In the genomic region with DNA sequence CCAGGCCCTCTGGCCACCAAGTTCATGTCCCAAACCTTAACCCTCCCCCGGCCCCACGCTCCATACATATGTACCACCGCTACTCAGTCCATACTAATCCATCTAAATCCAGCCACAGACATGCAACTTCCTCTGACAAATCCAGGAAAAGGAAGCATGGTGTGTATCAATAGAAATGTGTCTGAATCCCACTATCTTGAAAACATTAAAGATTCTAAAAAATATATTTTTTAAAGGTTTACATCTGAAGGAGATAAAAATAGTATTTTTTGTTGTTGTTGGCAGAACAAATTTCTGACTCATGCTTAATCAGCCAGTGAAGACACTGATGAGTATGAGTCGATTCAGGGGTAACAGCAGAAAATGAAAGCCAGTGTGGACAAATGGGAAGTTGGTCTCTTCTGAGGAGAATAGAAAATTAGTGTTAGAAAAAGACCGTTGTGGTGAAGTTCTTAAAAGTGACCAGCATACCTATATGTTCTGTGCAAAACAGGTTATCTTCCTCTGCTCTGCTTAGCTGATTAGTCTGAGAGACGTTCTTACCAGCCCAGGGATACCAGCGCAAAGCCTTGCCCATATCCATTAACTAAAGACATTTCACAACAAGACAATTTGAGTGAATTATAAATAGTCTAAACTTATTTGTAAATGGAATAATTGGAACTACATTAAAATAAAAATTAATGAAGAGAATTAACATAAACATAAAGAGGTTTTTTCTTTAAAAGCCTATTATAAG, we compare ENCODE assay signal across 10 cellular contexts.
DNase-seq lines count a peak whose midpoint lies in the region; ATAC-seq and TF ChIP-seq lines count a peak whose summit lies in the region.
"Had no signal": no experiment of that assay in that cellular context is flagged by ENCODE, and none has a peak within 500 bp of the region (broad histone marks: within the 10 kb centered on the region; RNA-seq: fewer than 3 reads in every experiment).

No MANE protein-coding gene starts in this region.

- no peaks in the 10 kb centered on the region for H3K79me2 ChIP-seq in HCT116 (ENCODE audit: insufficient read depth, low read length)

- DNase-seq in HCT116 (ENCODE audit: low read depth, low spot score) (no peak), RWPE1 (ENCODE audit: low spot score) (peak; percentile 56), fibroblast of gingiva (ENCODE audit: low read depth) (peak; percentile 64), sciatic nerve (ENCODE audit: low spot score) (no peak), esophagus squamous epithelium (lab: John Stamatoyannopoulos, UW) (no peak), KBM-7 (no peak)
- DNase-seq: NCI-H2081, T-helper 1 cell had no signal

- H3K27me3 ChIP-seq in HCT116 (ENCODE audit: insufficient read depth, low read length) (no peaks in the 10 kb centered on the region), esophagus squamous epithelium (no peaks in the 10 kb centered on the region)
- H3K27me3 ChIP-seq: neural progenitor cell had no signal

- no peak for TF ChIP-seq CTCF in HCT116 (IDR thresholded peaks at IDR 0.05 in 2 of 3, conservative IDR thresholded peaks at IDR 0.05 in 1 of 3; ENCODE audit: borderline replicate concordance in 1 of 3, insufficient read depth in 1 of 3, low read depth in 2 of 3, low read length in 2 of 3)
- TF ChIP-seq CTCF in RWPE1 (conservative IDR thresholded peaks at IDR 0.05; ENCODE audit: low read depth): no peak
- TF ChIP-seq CTCF in esophagus squamous epithelium (IDR thresholded peaks at IDR 0.05): no peak

- POLR2A ChIA-PET in HCT116 (lab: Charles Lee) (no interaction called here), RWPE1 (lab: Yijun Ruan, JAX; ENCODE audit: low non-redundant PET) (no interaction called here)

- intact Hi-C loops in HCT116 (cut with micrococcal nuclease) (no loop called here), sciatic nerve (cut with DNase I) (no loop called here), esophagus squamous epithelium (cut with DNase I) (no loop called here)

- H3K9ac ChIP-seq in HCT116 (ENCODE audit: low read length): no peak overlapping the region
- H3K9ac ChIP-seq: neural progenitor cell had no signal

- CTCF ChIA-PET in HCT116 (lab: Charles Lee): no interaction called here
- CTCF ChIA-PET in RWPE1 (lab: Yijun Ruan, JAX): no interaction called here

- H3K4me3 ChIP-seq in HCT116 (replicated peaks in 1 of 2; ENCODE audit: low read depth in 1 of 2, low read length in 2 of 2): no peak overlapping the region
- H3K4me3 ChIP-seq in esophagus squamous epithelium: no peak overlapping the region
- H3K4me3 ChIP-seq: neural progenitor cell had no signal

- no peak for TF ChIP-seq POLR2A in HCT116 (IDR thresholded peaks at IDR 0.05; ENCODE audit: borderline replicate concordance, extremely low read depth, insufficient read depth, insufficient read length)
- no peak for TF ChIP-seq POLR2A in esophagus squamous epithelium (IDR thresholded peaks at IDR 0.05)

- no TSS peak for BruUV-seq in HCT116 (replicated peaks; lab: Mats Ljungman, UMichigan)

- RAD21 ChIA-PET in HCT116 (lab: Charles Lee; ENCODE audit: low non-redundant PET in 1 of 2, low total read pairs in 2 of 2, uncharacterized antibody in 2 of 2, unreplicated experiment in 2 of 2): no interaction called here

- H3K4me2 ChIP-seq in HCT116 (ENCODE audit: low read length): peak overlapping the region; percentile 52
- H3K4me2 ChIP-seq: neural progenitor cell had no signal

- H3K9me3 ChIP-seq in HCT116 (ENCODE audit: control insufficient read depth in 1 of 2, insufficient read depth in 1 of 2, low read depth in 1 of 2, low read length in 2 of 2) (no peaks in the 10 kb centered on the region), esophagus squamous epithelium (no peaks in the 10 kb centered on the region)

- H3K9me2 ChIP-seq in HCT116 (ENCODE audit: insufficient read depth): no peaks in the 10 kb centered on the region

- TF ChIP-seq RAD21 in HCT116 (IDR thresholded peaks at IDR 0.05; ENCODE audit: low read depth): no peak

- ATAC-seq in HCT116 (peak; percentile 52), sciatic nerve (peak; percentile 59), GM18520 (IDR thresholded peaks at IDR 0.05; ENCODE audit: unreplicated experiment) (no peak)

- H3K36me3 ChIP-seq in HCT116 (ENCODE audit: control insufficient read depth in 1 of 2, insufficient read depth in 2 of 2, low read length in 2 of 2) (no peaks in the 10 kb centered on the region), esophagus squamous epithelium (no peaks in the 10 kb centered on the region)
- H3K36me3 ChIP-seq: neural progenitor cell had no signal

- peak overlapping the region; percentile 27 for H2AFZ ChIP-seq in HCT116 (ENCODE audit: low read depth, low read length, poor library complexity, severe bottlenecking)
- H2AFZ ChIP-seq: neural progenitor cell had no signal

- H3K27ac ChIP-seq in HCT116 (ENCODE audit: low read depth, low read length) (no peak overlapping the region), RWPE1 (no peak overlapping the region), esophagus squamous epithelium (no peak overlapping the region)
- H3K27ac ChIP-seq: neural progenitor cell had no signal

- H3K4me1 ChIP-seq in HCT116 (ENCODE audit: control insufficient read depth in 1 of 2, insufficient read depth in 2 of 2, low read length in 2 of 2): peaks cover 4 to 16% of the 10 kb centered on the region in 2 experiments
- peaks cover 0 to 4% (median 0%) of the 10 kb centered on the region in 3 donors for H3K4me1 ChIP-seq in esophagus squamous epithelium
- H3K4me1 ChIP-seq: neural progenitor cell had no signal

- in situ Hi-C loops in KBM-7 (cut with MboI; ENCODE audit: low pct_unique_long_range_greater_than_20kb, low sequenced_read_pairs): no loop called here

- WGBS in esophagus squamous epithelium, 2 donors: 44 to 54% methylated on average over 6 to 7 of the region's 7 CpGs

- no peaks in the 10 kb centered on the region for H4K20me1 ChIP-seq in HCT116 (ENCODE audit: insufficient read depth)

TF ChIP-seq in HCT116, 20 proteins besides CTCF, POLR2A, EP300 and RAD21:
- no peak for TF ChIP-seq ZFX (IDR thresholded peaks at IDR 0.05)
- peak; percentile 79 for TF ChIP-seq FOSL1 (IDR thresholded peaks at IDR 0.05; ENCODE audit: low read depth)
- no peak for TF ChIP-seq POLR2AphosphoS5 (IDR thresholded peaks at IDR 0.05; ENCODE audit: low read depth, low read length)
- no peak for TF ChIP-seq SIN3A (IDR thresholded peaks at IDR 0.05; ENCODE audit: low read depth)
- TF ChIP-seq EZH2 (IDR thresholded peaks at IDR 0.05): no peak
- TF ChIP-seq TCF7L2 (IDR thresholded peaks at IDR 0.05; ENCODE audit: borderline replicate concordance, extremely low read depth, insufficient read depth, insufficient read length): no peak
- TF ChIP-seq SRF (IDR thresholded peaks at IDR 0.05; ENCODE audit: low read depth): no peak
- TF ChIP-seq CBX3 (IDR thresholded peaks at IDR 0.05; ENCODE audit: low read depth): no peak
- TF ChIP-seq ELF1 (IDR thresholded peaks at IDR 0.05; ENCODE audit: borderline replicate concordance, low read depth): no peak
- 0 out of 2 replicates have a peak, but pooled peaks have one; percentile 31 for TF ChIP-seq JUND (IDR thresholded peaks at IDR 0.05)
- no peak for TF ChIP-seq ZNF274 (IDR thresholded peaks at IDR 0.05; ENCODE audit: low read depth, low read length)
- no peak for TF ChIP-seq CEBPB (IDR thresholded peaks at IDR 0.05; ENCODE audit: low read depth)

Comparison
In these comparisons a context has a peak if more than half of its experiments do, and no peak if none do; other contexts are left out.
1. DNase-seq: peak in RWPE1 (single experiment) and fibroblast of gingiva (single experiment); none in HCT116 (single experiment), sciatic nerve (single experiment), esophagus squamous epithelium (single experiment) and KBM-7 (single experiment).